Comparison of ENCODE assay signal across 27 cellular contexts in genomic region chr5:142399899-142400298, GRCh38.
DNase-seq lines count a peak whose midpoint lies in the region; ATAC-seq, FAIRE-seq and TF ChIP-seq lines count a peak whose summit lies in the region.
"Had no signal": no experiment of that assay in that cellular context is flagged by ENCODE, and none has a peak within 500 bp of the region (broad histone marks: within the 10 kb centered on the region; RNA-seq: fewer than 3 reads in every experiment).

No MANE protein-coding gene starts in this region.

- no peak overlapping the region for H2BK120ac ChIP-seq in mesendoderm (ENCODE audit: low read depth, low read length)

- DNase-seq in GM12891 (ENCODE audit: insufficient read length, low spot score) (no peak), PC-3 (peak; percentile 6), mesendoderm (no peak), NAMALWA (ENCODE audit: low spot score) (no peak), osteoblast (ENCODE audit: insufficient read length, low spot score, missing footprints) (no peak), A172 (ENCODE audit: low spot score) (no peak)
- DNase-seq: activated CD4-positive, CD25-positive, alpha-beta regulatory T cell treated with anti-CD3 and anti-CD28 coated beads, Interleukin-2, amount 50 U/mL, for 72 hours; activated CD8-positive, alpha-beta memory T cell treated with anti-CD3 and anti-CD28 coated beads for 24 hours; activated T-cell treated with anti-CD3 and anti-CD28 coated beads, Interleukin-2, amount 50 U/mL, for 24 hours; body of pancreas; Caco-2; DND-41; effector CD4-positive, alpha-beta T cell; H7; NCI-H1105; NCI-H2029; NCI-H345; NCI-H774; nucleus accumbens; SHP77; stimulated activated CD4-positive, alpha-beta T cell treated with anti-CD3 and anti-CD28 coated beads, Interleukin-2, amount 100 ng/mL, for 24 hours; substantia nigra had no signal

- peak overlapping the region; percentile 80 for H2AK5ac ChIP-seq in mesendoderm (ENCODE audit: low read length)

- H3K4me3 ChIP-seq in PC-3 (ENCODE audit: low read length) (no peak overlapping the region), mesendoderm (ENCODE audit: low read length) (no peak overlapping the region), osteoblast (ENCODE audit: insufficient read depth, low read length) (no peak overlapping the region)
- H3K4me3 ChIP-seq: BLaER1, body of pancreas, esophagus muscularis mucosa, gastroesophageal sphincter, skin epidermis had no signal

- peak overlapping the region; percentile 14 for H3K27ac Mint-ChIP-seq in dendritic cell treated with granulocyte-macrophage colony-stimulating factor and Interleukin-4, amounts not matched to agents 40 ng/mL and 50 ng/mL, for 4 days
- H3K27ac Mint-ChIP-seq: activated T-cell treated with anti-CD3 and anti-CD28 coated beads, Interleukin-2, amount 50 U/mL, for 24 hours had no signal

- POLR2A ChIA-PET in PC-3 (lab: Charles Lee; ENCODE audit: unreplicated experiment), result no interaction called here

- H2BK15ac ChIP-seq in mesendoderm (replicated peaks; ENCODE audit: low read depth), result no peak overlapping the region

- H3F3A ChIP-seq in PC-3 (ENCODE audit: low read length, unreplicated experiment), result no peaks in the 10 kb centered on the region

- no peak for TF ChIP-seq POLR2A in GM12891 (IDR thresholded peaks at IDR 0.05; ENCODE audit: low read depth, low read length)

- peaks cover 58% of the 10 kb centered on the region for H3K27me3 Mint-ChIP-seq in dendritic cell treated with granulocyte-macrophage colony-stimulating factor and Interleukin-4, amounts not matched to agents 40 ng/mL and 50 ng/mL, for 4 days
- H3K27me3 Mint-ChIP-seq: activated T-cell treated with anti-CD3 and anti-CD28 coated beads, Interleukin-2, amount 50 U/mL, for 24 hours had no signal

- H3K56ac ChIP-seq in mesendoderm (ENCODE audit: low read length), result peak overlapping the region; percentile 18

- FAIRE-seq in GM12891 (lab: Jason Lieb, UNC), result peak; percentile 40

- H3K79me2 ChIP-seq in PC-3 (ENCODE audit: low read length) (no peaks in the 10 kb centered on the region), mesendoderm (ENCODE audit: control insufficient read depth, insufficient read depth, low read length) (no peaks in the 10 kb centered on the region), osteoblast (ENCODE audit: insufficient read depth, low read length) (no peaks in the 10 kb centered on the region)

- peak overlapping the region; percentile 47 for H2BK5ac ChIP-seq in mesendoderm (ENCODE audit: low read length)

- H3K23ac ChIP-seq in mesendoderm (ENCODE audit: low read length), result no peak overlapping the region

- H4K20me1 ChIP-seq in PC-3 (ENCODE audit: low read length), result no peaks in the 10 kb centered on the region
- H4K20me1 ChIP-seq in osteoblast (ENCODE audit: insufficient read depth, low read length), result no peaks in the 10 kb centered on the region
- H4K20me1 ChIP-seq: BLaER1 had no signal

- no peaks in the 10 kb centered on the region for H3K9me3 ChIP-seq in PC-3 (ENCODE audit: low read length)
- peaks cover 2% of the 10 kb centered on the region for H3K9me3 ChIP-seq in osteoblast (ENCODE audit: low read depth, low read length)
- H3K9me3 ChIP-seq: gastroesophageal sphincter had no signal

- H3K18ac ChIP-seq in mesendoderm (ENCODE audit: low read length), result no peak overlapping the region

- H3K4me1 ChIP-seq in PC-3 (ENCODE audit: insufficient read depth, low read length) (peaks cover 6% of the 10 kb centered on the region), mesendoderm (ENCODE audit: control insufficient read depth, low read depth, low read length) (peaks cover 10% of the 10 kb centered on the region), osteoblast (ENCODE audit: insufficient read depth, low read length) (no peaks in the 10 kb centered on the region)
- H3K4me1 ChIP-seq: body of pancreas had no signal

- no peak overlapping the region for H3K4me3 Mint-ChIP-seq in dendritic cell treated with granulocyte-macrophage colony-stimulating factor and Interleukin-4, amounts not matched to agents 40 ng/mL and 50 ng/mL, for 4 days
- H3K4me3 Mint-ChIP-seq: activated T-cell treated with anti-CD3 and anti-CD28 coated beads, Interleukin-2, amount 50 U/mL, for 24 hours had no signal

- H4K8ac ChIP-seq in mesendoderm (ENCODE audit: low read depth, low read length), result no peak overlapping the region

- H3K9ac ChIP-seq in PC-3 (ENCODE audit: low read length) (no peak overlapping the region), mesendoderm (ENCODE audit: low read length) (no peak overlapping the region)
- H3K9ac ChIP-seq: BLaER1 had no signal

- H2AFZ ChIP-seq in PC-3 (ENCODE audit: low read length), result no peak overlapping the region
- no peak overlapping the region for H2AFZ ChIP-seq in osteoblast (ENCODE audit: low read length)

- no CpG with 5 or more reads among the region's 2 CpGs for WGBS in mesendoderm (ENCODE audit: extremely low coverage, insufficient coverage, low lambda C conversion rate)

- H3K9me2 ChIP-seq in PC-3 (replicated peaks; ENCODE audit: low read length), result no peaks in the 10 kb centered on the region

- intact Hi-C loops in PC-3 (cut with micrococcal nuclease), result no loop called here
- intact Hi-C loops in dendritic cell treated with granulocyte-macrophage colony-stimulating factor and Interleukin-4, amounts not matched to agents 40 ng/mL and 50 ng/mL, for 4 days (cut with micrococcal nuclease), result no loop called here

- H3K36me3 ChIP-seq in PC-3 (ENCODE audit: low read depth, low read length), result no peaks in the 10 kb centered on the region
- H3K36me3 ChIP-seq in mesendoderm (ENCODE audit: control insufficient read depth, insufficient read depth, low read length), result no peaks in the 10 kb centered on the region
- no peaks in the 10 kb centered on the region for H3K36me3 ChIP-seq in osteoblast (ENCODE audit: insufficient read depth, low read length)
- H3K36me3 ChIP-seq: esophagus muscularis mucosa, gastroesophageal sphincter had no signal

- H3K27ac ChIP-seq in PC-3 (ENCODE audit: low read length), result no peak overlapping the region
- H3K27ac ChIP-seq in mesendoderm (ENCODE audit: low read depth, low read length), result no peak overlapping the region
- H3K27ac ChIP-seq in osteoblast (ENCODE audit: low read depth, low read length), result no peak overlapping the region
- H3K27ac ChIP-seq: body of pancreas, esophagus muscularis mucosa, gastroesophageal sphincter, skin epidermis had no signal

- no peaks in the 10 kb centered on the region for H3K79me1 ChIP-seq in mesendoderm (ENCODE audit: low read length)

- no peaks in the 10 kb centered on the region for H3K27me3 ChIP-seq in PC-3 (ENCODE audit: low read length)
- H3K27me3 ChIP-seq in mesendoderm (ENCODE audit: insufficient read depth, low read length, poor library complexity), result no peaks in the 10 kb centered on the region
- no peaks in the 10 kb centered on the region for H3K27me3 ChIP-seq in osteoblast (ENCODE audit: insufficient read depth, low read length)
- H3K27me3 ChIP-seq: BLaER1, body of pancreas, esophagus muscularis mucosa, gastroesophageal sphincter had no signal

- H3K4me1 Mint-ChIP-seq in dendritic cell treated with granulocyte-macrophage colony-stimulating factor and Interleukin-4, amounts not matched to agents 40 ng/mL and 50 ng/mL, for 4 days (ENCODE audit: low read depth), result peaks cover 54% of the 10 kb centered on the region

- no TSS peak for BruUV-seq in PC-3 (replicated peaks; lab: Mats Ljungman, UMichigan)

- H3K4ac ChIP-seq in mesendoderm (ENCODE audit: low read depth, low read length), result no peak overlapping the region

- ATAC-seq in PC-3, result peak; percentile 37
- ATAC-seq: body of pancreas, gastroesophageal sphincter had no signal

- no peak for TF ChIP-seq CTCF in PC-3 (conservative IDR thresholded peaks at IDR 0.05; ENCODE audit: low read depth, low read length)
- no peak for TF ChIP-seq CTCF in osteoblast (IDR thresholded peaks at IDR 0.05; ENCODE audit: extremely low read depth, low read depth, low read length)

- peaks cover 25% of the 10 kb centered on the region for H3K9me3 Mint-ChIP-seq in dendritic cell treated with granulocyte-macrophage colony-stimulating factor and Interleukin-4, amounts not matched to agents 40 ng/mL and 50 ng/mL, for 4 days

- H3K36me3 Mint-ChIP-seq in dendritic cell treated with granulocyte-macrophage colony-stimulating factor and Interleukin-4, amounts not matched to agents 40 ng/mL and 50 ng/mL, for 4 days (ENCODE audit: low read depth), result peaks cover 6% of the 10 kb centered on the region

- H3K4me2 ChIP-seq in PC-3 (ENCODE audit: low read length) (no peak overlapping the region), mesendoderm (ENCODE audit: low read length) (no peak overlapping the region), osteoblast (ENCODE audit: insufficient read depth, low read length) (no peak overlapping the region)

- H4K5ac ChIP-seq in mesendoderm (ENCODE audit: low read length), result no peak overlapping the region

- CTCF ChIA-PET in PC-3 (lab: Charles Lee), result interaction anchor here (1.4 kb wide), 1 partner anchor 149 kb away, joined by 5 read pairs; no protein-coding TSS in a partner anchor

TF ChIP-seq in GM12891, 5 proteins besides CTCF, POLR2A, EP300 and RAD21:
- no peak for TF ChIP-seq SPI1 (IDR thresholded peaks at IDR 0.05; ENCODE audit: low read depth, low read length)
- no peak for TF ChIP-seq POLR2AphosphoS5 (IDR thresholded peaks at IDR 0.05; ENCODE audit: low read depth, low read length)
- no peak for TF ChIP-seq POU2F2 (IDR thresholded peaks at IDR 0.05; ENCODE audit: low read depth, low read length)
- no peak for TF ChIP-seq TAF1 (IDR thresholded peaks at IDR 0.05; ENCODE audit: low read depth, low read length)
- no peak for TF ChIP-seq PAX5 (IDR thresholded peaks at IDR 0.05; ENCODE audit: insufficient read depth, low read length, severe bottlenecking)
